19 cellular contexts compared by ENCODE assay signal in genomic region chr13:73960474-73960873, GRCh38.
DNase-seq lines count a peak whose midpoint lies in the region; ATAC-seq lines count a peak whose summit lies in the region.
"Had no signal": no experiment of that assay in that cellular context is flagged by ENCODE, and none has a peak within 500 bp of the region (broad histone marks: within the 10 kb centered on the region; RNA-seq: fewer than 3 reads in every experiment).

No MANE protein-coding gene starts in this region.

- H3K9me3 Mint-ChIP-seq in activated CD4-positive, alpha-beta memory T cell treated with anti-CD3 and anti-CD28 coated beads, Interleukin-2, amount 10 ng/mL, durations not matched to agents 7 days and 5 days: peaks cover 3% of the 10 kb centered on the region
- H3K9me3 Mint-ChIP-seq: activated CD4-positive, alpha-beta memory T cell treated with anti-CD3 and anti-CD28 coated beads for 36 hours had no signal

- DNase-seq in AG08396 (ENCODE audit: low spot score) (no peak), amniotic stem cell (lab: John Stamatoyannopoulos, UW) (no peak), NCI-H1417 treated with DMSO at 0.1 percent for 48 hours (lab: John Stamatoyannopoulos, UW) (no peak)
- DNase-seq in activated CD4-positive, alpha-beta memory T cell treated with anti-CD3 and anti-CD28 coated beads, Interleukin-2, amount 10 ng/mL, durations not matched to agents 7 days and 5 days: no peak
- DNase-seq: activated CD4-positive, alpha-beta memory T cell treated with anti-CD3 and anti-CD28 coated beads for 36 hours; activated naive CD8-positive, alpha-beta T cell treated with anti-CD3 and anti-CD28 coated beads for 36 hours; activated T-cell treated with anti-CD3 and anti-CD28 coated beads, Interleukin-2, amount 50 U/mL, for 48 hours; Calu3; dermis blood vessel endothelial cell; GF-D8; Kasumi-1; left ventricle myocardium inferior; NCI-H146; NCI-H2227 treated with DMSO at 0.1 percent for 48 hours; right lobe of liver had no signal

- ATAC-seq in GM18519 (IDR thresholded peaks at IDR 0.05; ENCODE audit: low FRiP score, unreplicated experiment): peak; percentile 45
- ATAC-seq in GM21381 (IDR thresholded peaks at IDR 0.05; ENCODE audit: unreplicated experiment): peak; percentile 65
- ATAC-seq in HG02981 (IDR thresholded peaks at IDR 0.05; ENCODE audit: unreplicated experiment): peak; percentile 58
- ATAC-seq in HG03565 (IDR thresholded peaks at IDR 0.05; ENCODE audit: unreplicated experiment): peak; percentile 39
- ATAC-seq: right lobe of liver had no signal

- peaks cover 13% of the 10 kb centered on the region for H3K36me3 Mint-ChIP-seq in activated CD4-positive, alpha-beta memory T cell treated with anti-CD3 and anti-CD28 coated beads, Interleukin-2, amount 10 ng/mL, durations not matched to agents 7 days and 5 days (ENCODE audit: low read depth)

- no peak overlapping the region for H3K27ac Mint-ChIP-seq in activated CD4-positive, alpha-beta memory T cell treated with anti-CD3 and anti-CD28 coated beads, Interleukin-2, amount 10 ng/mL, durations not matched to agents 7 days and 5 days
- H3K27ac Mint-ChIP-seq: activated CD4-positive, alpha-beta memory T cell treated with anti-CD3 and anti-CD28 coated beads for 36 hours; activated naive CD8-positive, alpha-beta T cell treated with anti-CD3 and anti-CD28 coated beads for 36 hours had no signal

- CTCF ChIA-PET in activated CD4-positive, alpha-beta memory T cell treated with anti-CD3 and anti-CD28 coated beads, Interleukin-2, amount 10 ng/mL, durations not matched to agents 7 days and 5 days (lab: Charles Lee): no interaction called here

- H3K27me3 Mint-ChIP-seq in activated CD4-positive, alpha-beta memory T cell treated with anti-CD3 and anti-CD28 coated beads, Interleukin-2, amount 10 ng/mL, durations not matched to agents 7 days and 5 days: no peaks in the 10 kb centered on the region
- H3K27me3 Mint-ChIP-seq: activated CD4-positive, alpha-beta memory T cell treated with anti-CD3 and anti-CD28 coated beads for 36 hours; activated naive CD8-positive, alpha-beta T cell treated with anti-CD3 and anti-CD28 coated beads for 36 hours had no signal

- POLR2A ChIA-PET in activated CD4-positive, alpha-beta memory T cell treated with anti-CD3 and anti-CD28 coated beads, Interleukin-2, amount 10 ng/mL, durations not matched to agents 7 days and 5 days (lab: Charles Lee): no interaction called here

- peaks cover 3% of the 10 kb centered on the region for H3K4me1 Mint-ChIP-seq in activated CD4-positive, alpha-beta memory T cell treated with anti-CD3 and anti-CD28 coated beads, Interleukin-2, amount 10 ng/mL, durations not matched to agents 7 days and 5 days

- no peak overlapping the region for H3K4me3 Mint-ChIP-seq in activated CD4-positive, alpha-beta memory T cell treated with anti-CD3 and anti-CD28 coated beads, Interleukin-2, amount 10 ng/mL, durations not matched to agents 7 days and 5 days
- H3K4me3 Mint-ChIP-seq: activated CD4-positive, alpha-beta memory T cell treated with anti-CD3 and anti-CD28 coated beads for 36 hours; activated naive CD8-positive, alpha-beta T cell treated with anti-CD3 and anti-CD28 coated beads for 36 hours had no signal
